Comparison of ENCODE assay signal across 1 cellular context in the genomic region with DNA sequence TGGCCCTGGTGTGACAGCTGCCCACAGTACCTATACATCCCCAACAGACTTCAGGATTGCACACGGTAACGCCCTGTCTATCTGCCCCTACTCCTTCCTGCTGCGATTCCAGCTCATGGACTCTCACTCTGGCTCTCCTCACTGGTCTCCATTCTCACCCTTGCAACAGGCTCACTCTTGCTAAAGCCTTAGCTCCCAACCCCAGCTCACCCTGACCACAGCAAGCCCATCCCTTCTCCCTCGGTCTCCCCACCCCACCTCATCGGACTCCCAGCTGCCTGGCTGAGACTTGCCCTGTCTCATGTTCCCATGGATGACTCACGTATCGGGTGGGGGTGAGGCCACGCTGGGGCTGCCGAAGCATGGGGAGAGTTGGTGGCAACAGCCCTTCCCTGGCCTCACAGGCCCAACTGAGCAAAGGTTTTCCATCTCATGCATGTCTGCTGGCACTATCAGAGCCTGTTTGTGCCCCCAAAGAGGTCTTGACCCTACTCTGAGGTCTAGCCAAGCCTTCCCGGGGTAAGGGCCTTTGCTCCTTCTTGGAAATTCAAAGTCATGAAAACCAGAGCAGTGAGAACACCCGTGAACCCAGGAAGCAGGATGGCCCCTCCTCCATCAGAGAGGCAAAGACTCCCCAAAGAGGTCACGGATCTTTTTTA.
TF ChIP-seq lines count a peak whose summit lies in the region.

No MANE protein-coding gene starts in this region.

TF ChIP-seq in HepG2, 621 proteins besides CTCF, POLR2A, EP300 and RAD21 (continued from another document and continues in another):
- TF ChIP-seq, protein P1, sequence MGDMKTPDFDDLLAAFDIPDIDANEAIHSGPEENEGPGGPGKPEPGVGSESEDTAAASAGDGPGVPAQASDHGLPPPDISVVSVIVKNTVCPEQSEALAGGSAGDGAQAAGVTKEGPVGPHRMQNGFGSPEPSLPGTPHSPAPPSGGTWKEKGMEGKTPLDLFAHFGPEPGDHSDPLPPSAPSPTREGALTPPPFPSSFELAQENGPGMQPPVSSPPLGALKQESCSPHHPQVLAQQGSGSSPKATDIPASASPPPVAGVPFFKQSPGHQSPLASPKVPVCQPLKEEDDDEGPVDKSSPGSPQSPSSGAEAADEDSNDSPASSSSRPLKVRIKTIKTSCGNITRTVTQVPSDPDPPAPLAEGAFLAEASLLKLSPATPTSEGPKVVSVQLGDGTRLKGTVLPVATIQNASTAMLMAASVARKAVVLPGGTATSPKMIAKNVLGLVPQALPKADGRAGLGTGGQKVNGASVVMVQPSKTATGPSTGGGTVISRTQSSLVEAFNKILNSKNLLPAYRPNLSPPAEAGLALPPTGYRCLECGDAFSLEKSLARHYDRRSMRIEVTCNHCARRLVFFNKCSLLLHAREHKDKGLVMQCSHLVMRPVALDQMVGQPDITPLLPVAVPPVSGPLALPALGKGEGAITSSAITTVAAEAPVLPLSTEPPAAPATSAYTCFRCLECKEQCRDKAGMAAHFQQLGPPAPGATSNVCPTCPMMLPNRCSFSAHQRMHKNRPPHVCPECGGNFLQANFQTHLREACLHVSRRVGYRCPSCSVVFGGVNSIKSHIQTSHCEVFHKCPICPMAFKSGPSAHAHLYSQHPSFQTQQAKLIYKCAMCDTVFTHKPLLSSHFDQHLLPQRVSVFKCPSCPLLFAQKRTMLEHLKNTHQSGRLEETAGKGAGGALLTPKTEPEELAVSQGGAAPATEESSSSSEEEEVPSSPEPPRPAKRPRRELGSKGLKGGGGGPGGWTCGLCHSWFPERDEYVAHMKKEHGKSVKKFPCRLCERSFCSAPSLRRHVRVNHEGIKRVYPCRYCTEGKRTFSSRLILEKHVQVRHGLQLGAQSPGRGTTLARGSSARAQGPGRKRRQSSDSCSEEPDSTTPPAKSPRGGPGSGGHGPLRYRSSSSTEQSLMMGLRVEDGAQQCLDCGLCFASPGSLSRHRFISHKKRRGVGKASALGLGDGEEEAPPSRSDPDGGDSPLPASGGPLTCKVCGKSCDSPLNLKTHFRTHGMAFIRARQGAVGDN (CRISPR knock-in tag; IDR thresholded peaks at IDR 0.05), result peak; percentile 71
- TF ChIP-seq, protein P2, sequence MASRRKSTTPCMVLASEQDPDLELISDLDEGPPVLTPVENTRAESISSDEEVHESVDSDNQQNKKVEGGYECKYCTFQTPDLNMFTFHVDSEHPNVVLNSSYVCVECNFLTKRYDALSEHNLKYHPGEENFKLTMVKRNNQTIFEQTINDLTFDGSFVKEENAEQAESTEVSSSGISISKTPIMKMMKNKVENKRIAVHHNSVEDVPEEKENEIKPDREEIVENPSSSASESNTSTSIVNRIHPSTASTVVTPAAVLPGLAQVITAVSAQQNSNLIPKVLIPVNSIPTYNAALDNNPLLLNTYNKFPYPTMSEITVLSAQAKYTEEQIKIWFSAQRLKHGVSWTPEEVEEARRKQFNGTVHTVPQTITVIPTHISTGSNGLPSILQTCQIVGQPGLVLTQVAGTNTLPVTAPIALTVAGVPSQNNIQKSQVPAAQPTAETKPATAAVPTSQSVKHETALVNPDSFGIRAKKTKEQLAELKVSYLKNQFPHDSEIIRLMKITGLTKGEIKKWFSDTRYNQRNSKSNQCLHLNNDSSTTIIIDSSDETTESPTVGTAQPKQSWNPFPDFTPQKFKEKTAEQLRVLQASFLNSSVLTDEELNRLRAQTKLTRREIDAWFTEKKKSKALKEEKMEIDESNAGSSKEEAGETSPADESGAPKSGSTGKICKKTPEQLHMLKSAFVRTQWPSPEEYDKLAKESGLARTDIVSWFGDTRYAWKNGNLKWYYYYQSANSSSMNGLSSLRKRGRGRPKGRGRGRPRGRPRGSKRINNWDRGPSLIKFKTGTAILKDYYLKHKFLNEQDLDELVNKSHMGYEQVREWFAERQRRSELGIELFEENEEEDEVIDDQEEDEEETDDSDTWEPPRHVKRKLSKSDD (CRISPR knock-in tag; IDR thresholded peaks at IDR 0.05; ENCODE audit: low read depth), result no peak
- TF ChIP-seq ZEB1 (IDR thresholded peaks at IDR 0.05; ENCODE audit: insufficient replicate concordance, low read depth), result no peak
- TF ChIP-seq, protein P3, sequence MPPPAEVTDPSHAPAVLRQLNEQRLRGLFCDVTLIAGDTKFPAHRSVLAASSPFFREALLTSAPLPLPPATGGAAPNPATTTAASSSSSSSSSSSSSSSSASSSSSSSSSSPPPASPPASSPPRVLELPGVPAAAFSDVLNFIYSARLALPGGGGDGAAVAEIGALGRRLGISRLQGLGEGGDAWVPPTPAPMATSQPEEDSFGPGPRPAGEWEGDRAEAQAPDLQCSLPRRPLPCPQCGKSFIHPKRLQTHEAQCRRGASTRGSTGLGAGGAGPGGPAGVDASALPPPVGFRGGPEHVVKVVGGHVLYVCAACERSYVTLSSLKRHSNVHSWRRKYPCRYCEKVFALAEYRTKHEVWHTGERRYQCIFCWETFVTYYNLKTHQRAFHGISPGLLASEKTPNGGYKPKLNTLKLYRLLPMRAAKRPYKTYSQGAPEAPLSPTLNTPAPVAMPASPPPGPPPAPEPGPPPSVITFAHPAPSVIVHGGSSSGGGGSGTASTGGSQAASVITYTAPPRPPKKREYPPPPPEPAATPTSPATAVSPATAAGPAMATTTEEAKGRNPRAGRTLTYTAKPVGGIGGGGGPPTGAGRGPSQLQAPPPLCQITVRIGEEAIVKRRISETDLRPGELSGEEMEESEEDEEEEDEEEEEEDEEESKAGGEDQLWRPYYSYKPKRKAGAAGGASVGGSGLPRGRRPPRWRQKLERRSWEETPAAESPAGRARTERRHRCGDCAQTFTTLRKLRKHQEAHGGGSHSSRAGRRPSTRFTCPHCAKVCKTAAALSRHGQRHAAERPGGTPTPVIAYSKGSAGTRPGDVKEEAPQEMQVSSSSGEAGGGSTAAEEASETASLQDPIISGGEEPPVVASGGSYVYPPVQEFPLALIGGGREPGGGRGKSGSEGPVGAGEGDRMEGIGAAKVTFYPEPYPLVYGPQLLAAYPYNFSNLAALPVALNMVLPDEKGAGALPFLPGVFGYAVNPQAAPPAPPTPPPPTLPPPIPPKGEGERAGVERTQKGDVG (CRISPR knock-in tag; IDR thresholded peaks at IDR 0.05; ENCODE audit: borderline replicate concordance), result no peak
- no peak for TF ChIP-seq TEAD2 (CRISPR knock-in tag; IDR thresholded peaks at IDR 0.05)
- TF ChIP-seq, protein P4, sequence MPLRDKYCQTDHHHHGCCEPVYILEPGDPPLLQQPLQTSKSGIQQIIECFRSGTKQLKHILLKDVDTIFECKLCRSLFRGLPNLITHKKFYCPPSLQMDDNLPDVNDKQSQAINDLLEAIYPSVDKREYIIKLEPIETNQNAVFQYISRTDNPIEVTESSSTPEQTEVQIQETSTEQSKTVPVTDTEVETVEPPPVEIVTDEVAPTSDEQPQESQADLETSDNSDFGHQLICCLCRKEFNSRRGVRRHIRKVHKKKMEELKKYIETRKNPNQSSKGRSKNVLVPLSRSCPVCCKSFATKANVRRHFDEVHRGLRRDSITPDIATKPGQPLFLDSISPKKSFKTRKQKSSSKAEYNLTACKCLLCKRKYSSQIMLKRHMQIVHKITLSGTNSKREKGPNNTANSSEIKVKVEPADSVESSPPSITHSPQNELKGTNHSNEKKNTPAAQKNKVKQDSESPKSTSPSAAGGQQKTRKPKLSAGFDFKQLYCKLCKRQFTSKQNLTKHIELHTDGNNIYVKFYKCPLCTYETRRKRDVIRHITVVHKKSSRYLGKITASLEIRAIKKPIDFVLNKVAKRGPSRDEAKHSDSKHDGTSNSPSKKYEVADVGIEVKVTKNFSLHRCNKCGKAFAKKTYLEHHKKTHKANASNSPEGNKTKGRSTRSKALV (CRISPR knock-in tag; IDR thresholded peaks at IDR 0.05), result no peak
- no peak for TF ChIP-seq ZNF768 (CRISPR knock-in tag; IDR thresholded peaks at IDR 0.05)
- TF ChIP-seq, protein P5, sequence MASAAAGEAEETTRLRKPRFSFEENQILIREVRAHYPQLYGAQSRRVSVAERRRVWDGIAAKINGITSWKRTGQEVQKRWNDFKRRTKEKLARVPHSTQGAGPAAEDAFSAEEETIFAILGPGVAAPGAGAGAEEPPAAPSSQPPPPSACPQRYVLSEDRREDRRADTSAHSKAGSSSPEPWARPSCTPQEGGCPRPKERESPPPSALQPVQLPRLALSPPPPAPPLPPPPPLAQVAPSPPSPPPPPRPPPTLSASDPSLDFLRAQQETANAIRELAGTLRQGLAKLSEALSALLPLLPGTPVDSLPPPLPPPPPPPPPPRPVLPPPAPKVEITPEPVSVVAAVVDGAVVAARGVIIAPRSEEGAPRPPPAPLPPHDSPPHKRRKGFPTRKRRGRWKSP (CRISPR knock-in tag; IDR thresholded peaks at IDR 0.05), result no peak
- TF ChIP-seq ARHGAP35 (CRISPR knock-in tag; IDR thresholded peaks at IDR 0.05; ENCODE audit: borderline replicate concordance), result no peak
- no peak for TF ChIP-seq ZNF451 (CRISPR knock-in tag; IDR thresholded peaks at IDR 0.05)
- TF ChIP-seq, protein P6, sequence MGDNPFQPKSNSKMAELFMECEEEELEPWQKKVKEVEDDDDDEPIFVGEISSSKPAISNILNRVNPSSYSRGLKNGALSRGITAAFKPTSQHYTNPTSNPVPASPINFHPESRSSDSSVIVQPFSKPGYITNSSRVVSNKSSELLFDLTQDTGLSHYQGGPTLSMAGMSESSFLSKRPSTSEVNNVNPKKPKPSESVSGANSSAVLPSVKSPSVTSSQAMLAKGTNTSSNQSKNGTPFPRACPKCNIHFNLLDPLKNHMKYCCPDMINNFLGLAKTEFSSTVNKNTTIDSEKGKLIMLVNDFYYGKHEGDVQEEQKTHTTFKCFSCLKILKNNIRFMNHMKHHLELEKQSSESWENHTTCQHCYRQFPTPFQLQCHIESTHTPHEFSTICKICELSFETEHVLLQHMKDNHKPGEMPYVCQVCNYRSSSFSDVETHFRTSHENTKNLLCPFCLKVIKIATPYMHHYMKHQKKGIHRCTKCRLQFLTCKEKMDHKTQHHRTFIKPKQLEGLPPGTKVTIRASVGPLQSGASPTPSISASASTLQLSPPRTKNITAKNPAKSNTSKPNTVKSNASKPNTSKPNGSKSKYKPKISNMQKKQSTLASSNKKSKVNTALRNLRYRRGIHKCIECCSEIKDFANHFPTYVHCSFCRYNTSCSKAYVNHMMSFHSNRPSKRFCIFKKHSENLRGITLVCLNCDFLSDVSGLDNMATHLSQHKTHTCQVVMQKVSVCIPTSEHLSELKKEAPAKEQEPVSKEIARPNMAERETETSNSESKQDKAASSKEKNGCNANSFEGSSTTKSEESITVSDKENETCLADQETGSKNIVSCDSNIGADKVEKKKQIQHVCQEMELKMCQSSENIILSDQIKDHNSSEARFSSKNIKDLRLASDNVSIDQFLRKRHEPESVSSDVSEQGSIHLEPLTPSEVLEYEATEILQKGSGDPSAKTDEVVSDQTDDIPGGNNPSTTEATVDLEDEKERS (CRISPR knock-in tag; IDR thresholded peaks at IDR 0.05), result no peak
- TF ChIP-seq SOX5 (CRISPR knock-in tag; IDR thresholded peaks at IDR 0.05; ENCODE audit: borderline replicate concordance), result no peak
- TF ChIP-seq TMF1 (CRISPR knock-in tag; IDR thresholded peaks at IDR 0.05; ENCODE audit: low read depth), result no peak
- TF ChIP-seq ZFP90 (CRISPR knock-in tag; IDR thresholded peaks at IDR 0.05; ENCODE audit: borderline replicate concordance), result no peak
- TF ChIP-seq SAP130 (CRISPR knock-in tag; IDR thresholded peaks at IDR 0.05; ENCODE audit: low read depth), result peak; percentile 59
- TF ChIP-seq, protein P7, sequence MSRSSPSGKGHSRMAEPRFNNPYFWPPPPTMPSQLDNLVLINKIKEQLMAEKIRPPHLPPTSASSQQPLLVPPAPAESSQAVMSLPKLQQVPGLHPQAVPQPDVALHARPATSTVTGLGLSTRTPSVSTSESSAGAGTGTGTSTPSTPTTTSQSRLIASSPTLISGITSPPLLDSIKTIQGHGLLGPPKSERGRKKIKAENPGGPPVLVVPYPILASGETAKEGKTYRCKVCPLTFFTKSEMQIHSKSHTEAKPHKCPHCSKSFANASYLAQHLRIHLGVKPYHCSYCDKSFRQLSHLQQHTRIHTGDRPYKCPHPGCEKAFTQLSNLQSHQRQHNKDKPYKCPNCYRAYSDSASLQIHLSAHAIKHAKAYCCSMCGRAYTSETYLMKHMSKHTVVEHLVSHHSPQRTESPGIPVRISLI (CRISPR knock-in tag; IDR thresholded peaks at IDR 0.05; ENCODE audit: borderline replicate concordance), result no peak
- TF ChIP-seq TCF7L2 (IDR thresholded peaks at IDR 0.05; ENCODE audit: low read depth, low read length), result no peak
- peak; percentile 24 for TF ChIP-seq XRCC5 (optimal IDR thresholded peaks at IDR 0.05; ENCODE audit: low read length)
- TF ChIP-seq, protein P8, sequence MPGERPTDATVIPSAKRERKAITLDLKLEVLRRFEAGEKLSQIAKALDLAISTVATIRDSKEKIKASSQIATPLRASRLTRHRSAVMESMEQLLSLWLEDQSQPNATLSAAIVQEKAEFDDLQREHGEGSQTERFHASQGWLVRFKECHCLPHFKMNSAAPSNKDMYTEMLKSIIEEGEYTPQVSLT (CRISPR knock-in tag; IDR thresholded peaks at IDR 0.05; ENCODE audit: borderline replicate concordance, low read depth), result no peak
- no peak for TF ChIP-seq BCL6 (CRISPR knock-in tag; IDR thresholded peaks at IDR 0.05)
- TF ChIP-seq, protein P9, sequence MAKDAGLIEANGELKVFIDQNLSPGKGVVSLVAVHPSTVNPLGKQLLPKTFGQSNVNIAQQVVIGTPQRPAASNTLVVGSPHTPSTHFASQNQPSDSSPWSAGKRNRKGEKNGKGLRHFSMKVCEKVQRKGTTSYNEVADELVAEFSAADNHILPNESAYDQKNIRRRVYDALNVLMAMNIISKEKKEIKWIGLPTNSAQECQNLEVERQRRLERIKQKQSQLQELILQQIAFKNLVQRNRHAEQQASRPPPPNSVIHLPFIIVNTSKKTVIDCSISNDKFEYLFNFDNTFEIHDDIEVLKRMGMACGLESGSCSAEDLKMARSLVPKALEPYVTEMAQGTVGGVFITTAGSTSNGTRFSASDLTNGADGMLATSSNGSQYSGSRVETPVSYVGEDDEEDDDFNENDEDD (CRISPR knock-in tag; IDR thresholded peaks at IDR 0.05; ENCODE audit: borderline replicate concordance), result no peak
- TF ChIP-seq ZNF570 (CRISPR knock-in tag; IDR thresholded peaks at IDR 0.05; ENCODE audit: borderline replicate concordance), result no peak
- no peak for TF ChIP-seq CC2D1A (CRISPR knock-in tag; IDR thresholded peaks at IDR 0.05)
- no peak for TF ChIP-seq HES4 (CRISPR knock-in tag; IDR thresholded peaks at IDR 0.05; ENCODE audit: borderline replicate concordance)
- no peak for TF ChIP-seq MEF2D (CRISPR knock-in tag; IDR thresholded peaks at IDR 0.05)
- TF ChIP-seq, protein P10, sequence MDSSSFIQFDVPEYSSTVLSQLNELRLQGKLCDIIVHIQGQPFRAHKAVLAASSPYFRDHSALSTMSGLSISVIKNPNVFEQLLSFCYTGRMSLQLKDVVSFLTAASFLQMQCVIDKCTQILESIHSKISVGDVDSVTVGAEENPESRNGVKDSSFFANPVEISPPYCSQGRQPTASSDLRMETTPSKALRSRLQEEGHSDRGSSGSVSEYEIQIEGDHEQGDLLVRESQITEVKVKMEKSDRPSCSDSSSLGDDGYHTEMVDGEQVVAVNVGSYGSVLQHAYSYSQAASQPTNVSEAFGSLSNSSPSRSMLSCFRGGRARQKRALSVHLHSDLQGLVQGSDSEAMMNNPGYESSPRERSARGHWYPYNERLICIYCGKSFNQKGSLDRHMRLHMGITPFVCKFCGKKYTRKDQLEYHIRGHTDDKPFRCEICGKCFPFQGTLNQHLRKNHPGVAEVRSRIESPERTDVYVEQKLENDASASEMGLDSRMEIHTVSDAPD (CRISPR knock-in tag; IDR thresholded peaks at IDR 0.05), result no peak
- TF ChIP-seq ZNF432 (CRISPR knock-in tag; IDR thresholded peaks at IDR 0.05; ENCODE audit: borderline replicate concordance), result no peak
- TF ChIP-seq, protein P11, sequence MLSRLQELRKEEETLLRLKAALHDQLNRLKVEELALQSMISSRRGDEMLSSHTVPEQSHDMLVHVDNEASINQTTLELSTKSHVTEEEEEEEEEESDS (CRISPR knock-in tag; IDR thresholded peaks at IDR 0.05; ENCODE audit: borderline replicate concordance), result no peak
- no peak for TF ChIP-seq ZNF615 (CRISPR knock-in tag; IDR thresholded peaks at IDR 0.05; ENCODE audit: borderline replicate concordance)
- no peak for TF ChIP-seq PAWR (CRISPR knock-in tag; IDR thresholded peaks at IDR 0.05; ENCODE audit: borderline replicate concordance)
- TF ChIP-seq ZNF614 (CRISPR knock-in tag; IDR thresholded peaks at IDR 0.05; ENCODE audit: borderline replicate concordance), result no peak
- TF ChIP-seq SALL1 (CRISPR knock-in tag; IDR thresholded peaks at IDR 0.05), result 0 out of 2 replicates have a peak, but pooled peaks have one; percentile 10
